ENCODE assay signal across 15 cellular contexts in genomic region chr10:101987136-101987535, GRCh38.
A peak's percentile ranks its signal among the peaks of the same experiment; 100 is the strongest.
DNase-seq lines count a peak whose midpoint lies in the region; ATAC-seq and TF ChIP-seq lines count a peak whose summit lies in the region.
"Had no signal": no experiment of that assay in that cellular context is flagged by ENCODE, and none has a peak within 500 bp of the region (broad histone marks: within the 10 kb centered on the region; RNA-seq: fewer than 3 reads in every experiment).

No MANE protein-coding gene starts in this region.

- DNase-seq in activated naive CD8-positive, alpha-beta T cell treated with anti-CD3 and anti-CD28 coated beads for 36 hours = no peak
- DNase-seq in activated B cell treated with CpG ODN at 0.5 μM for 24 hours = no peak
- DNase-seq in naive B cell = no peak
- DNase-seq in endothelial cell (ENCODE audit: low spot score) = no peak
- no peak for DNase-seq in NCI-H2107 treated with DMSO at 0.1 percent for 48 hours (lab: John Stamatoyannopoulos, UW; ENCODE audit: unreplicated experiment)
- DNase-seq in NCI-H2029 treated with DMSO at 0.1 percent for 48 hours (lab: John Stamatoyannopoulos, UW) = no peak
- DNase-seq: Caco-2, HCEC 1CT, NCI-H1436 treated with DMSO at 0.1 percent for 48 hours, NCI-H2081 treated with DMSO at 0.1 percent for 48 hours, NCI-H2227 treated with DMSO at 0.1 percent for 48 hours, NCI-H524 treated with DMSO at 0.1 percent for 48 hours had no signal

- H3K4me1 Mint-ChIP-seq in activated naive CD8-positive, alpha-beta T cell (ENCODE audit: low read depth) = peaks cover 2% of the 10 kb centered on the region
- peaks cover 5% of the 10 kb centered on the region for H3K4me1 Mint-ChIP-seq in activated naive CD8-positive, alpha-beta T cell treated with anti-CD3 and anti-CD28 coated beads for 36 hours
- H3K4me1 Mint-ChIP-seq in activated B cell treated with CpG ODN at 0.5 μM for 24 hours (peaks cover 23% of the 10 kb centered on the region), naive B cell (peaks cover 17 to 64% (median 18%) of the 10 kb centered on the region in 3 donors), endothelial cell (ENCODE audit: unreplicated experiment) (peaks cover 6% of the 10 kb centered on the region)

- POLR2A ChIA-PET in activated B cell treated with CpG ODN at 0.5 μM for 24 hours (lab: Charles Lee) = interaction anchor here (1.0 to 1.9 kb wide), 5 partner anchors 10 to 18 kb away, joined by 3 to 14 read pairs (median 3); no protein-coding TSS in a partner anchor

- H3K36me3 Mint-ChIP-seq in activated naive CD8-positive, alpha-beta T cell = peaks cover 8% of the 10 kb centered on the region
- H3K36me3 Mint-ChIP-seq in activated naive CD8-positive, alpha-beta T cell treated with anti-CD3 and anti-CD28 coated beads for 36 hours = peaks cover 11% of the 10 kb centered on the region
- peaks cover 69% of the 10 kb centered on the region for H3K36me3 Mint-ChIP-seq in activated B cell treated with CpG ODN at 0.5 μM for 24 hours (ENCODE audit: low read depth)
- peaks cover 30% of the 10 kb centered on the region in 2 donors for H3K36me3 Mint-ChIP-seq in naive B cell
- peaks cover 38% of the 10 kb centered on the region for H3K36me3 Mint-ChIP-seq in endothelial cell (ENCODE audit: low read depth, unreplicated experiment)

- intact Hi-C loops in activated B cell treated with CpG ODN at 0.5 μM for 24 hours (cut with micrococcal nuclease) = loop anchor here (2.0 kb wide), 1 partner anchor 18 kb away; no protein-coding TSS in a partner anchor

- H3K9me3 Mint-ChIP-seq in activated naive CD8-positive, alpha-beta T cell (ENCODE audit: low read depth) = no peaks in the 10 kb centered on the region
- no peaks in the 10 kb centered on the region for H3K9me3 Mint-ChIP-seq in activated naive CD8-positive, alpha-beta T cell treated with anti-CD3 and anti-CD28 coated beads for 36 hours
- H3K9me3 Mint-ChIP-seq in activated B cell treated with CpG ODN at 0.5 μM for 24 hours (no peaks in the 10 kb centered on the region), naive B cell (no peaks in the 10 kb centered on the region), endothelial cell (ENCODE audit: unreplicated experiment) (no peaks in the 10 kb centered on the region)

- no peak for ATAC-seq in activated B cell treated with CpG ODN at 0.5 μM for 24 hours (ENCODE audit: low read depth)
- ATAC-seq in naive B cell (ENCODE audit: low read depth in 2 of 2) = no peak
- no peak for ATAC-seq in GM21717 (IDR thresholded peaks at IDR 0.05; ENCODE audit: unreplicated experiment)
- ATAC-seq: K562 had no signal

- CTCF ChIA-PET in activated B cell treated with CpG ODN at 0.5 μM for 24 hours (lab: Charles Lee) = interaction anchor here (1.0 kb wide), 1 partner anchor 21 kb away, joined by 3 read pairs; no protein-coding TSS in a partner anchor

- TF ChIP-seq CTCF in activated B cell treated with CpG ODN at 0.5 μM for 24 hours (IDR thresholded peaks at IDR 0.05) (no peak), endothelial cell (IDR thresholded peaks at IDR 0.05; ENCODE audit: unreplicated experiment) (no peak)

- peak overlapping the region; percentile 8 for H3K27ac Mint-ChIP-seq in activated naive CD8-positive, alpha-beta T cell
- H3K27ac Mint-ChIP-seq in activated naive CD8-positive, alpha-beta T cell treated with anti-CD3 and anti-CD28 coated beads for 36 hours = no peak overlapping the region
- H3K27ac Mint-ChIP-seq in activated B cell treated with CpG ODN at 0.5 μM for 24 hours (peak overlapping the region; percentile 90), naive B cell (peak overlapping the region; percentile 86 to 95 (median 88)), endothelial cell (ENCODE audit: unreplicated experiment) (no peak overlapping the region)

- no peaks in the 10 kb centered on the region for H3K27me3 Mint-ChIP-seq in activated naive CD8-positive, alpha-beta T cell
- H3K27me3 Mint-ChIP-seq in activated naive CD8-positive, alpha-beta T cell treated with anti-CD3 and anti-CD28 coated beads for 36 hours = no peaks in the 10 kb centered on the region
- H3K27me3 Mint-ChIP-seq in activated B cell treated with CpG ODN at 0.5 μM for 24 hours = no peaks in the 10 kb centered on the region
- no peaks in the 10 kb centered on the region for H3K27me3 Mint-ChIP-seq in naive B cell
- H3K27me3 Mint-ChIP-seq in endothelial cell (ENCODE audit: unreplicated experiment) = no peaks in the 10 kb centered on the region

- H3K4me3 Mint-ChIP-seq in activated naive CD8-positive, alpha-beta T cell = no peak overlapping the region
- H3K4me3 Mint-ChIP-seq in activated naive CD8-positive, alpha-beta T cell treated with anti-CD3 and anti-CD28 coated beads for 36 hours = no peak overlapping the region
- H3K4me3 Mint-ChIP-seq in activated B cell treated with CpG ODN at 0.5 μM for 24 hours = no peak overlapping the region
- H3K4me3 Mint-ChIP-seq in naive B cell = peak overlapping the region in 6 of 8 donors; percentile 1 to 89 (median 63)
- no peak overlapping the region for H3K4me3 Mint-ChIP-seq in endothelial cell (ENCODE audit: unreplicated experiment)

Comparison
In these comparisons a context has a peak if more than half of its experiments do, and no peak if none do; other contexts are left out.
1. H3K27ac Mint-ChIP-seq: peak in activated naive CD8-positive, alpha-beta T cell (single experiment), activated B cell treated with CpG ODN at 0.5 μM for 24 hours (single experiment) and naive B cell (6 of 6); none in activated naive CD8-positive, alpha-beta T cell treated with anti-CD3 and anti-CD28 coated beads for 36 hours (single experiment) and endothelial cell (single experiment).
2. H3K4me3 Mint-ChIP-seq: peak in naive B cell (6 of 8); none in activated naive CD8-positive, alpha-beta T cell (single experiment), activated naive CD8-positive, alpha-beta T cell treated with anti-CD3 and anti-CD28 coated beads for 36 hours (single experiment), activated B cell treated with CpG ODN at 0.5 μM for 24 hours (single experiment) and endothelial cell (single experiment).